Comparison of ENCODE assay signal across 31 cellular contexts in the genomic region with DNA sequence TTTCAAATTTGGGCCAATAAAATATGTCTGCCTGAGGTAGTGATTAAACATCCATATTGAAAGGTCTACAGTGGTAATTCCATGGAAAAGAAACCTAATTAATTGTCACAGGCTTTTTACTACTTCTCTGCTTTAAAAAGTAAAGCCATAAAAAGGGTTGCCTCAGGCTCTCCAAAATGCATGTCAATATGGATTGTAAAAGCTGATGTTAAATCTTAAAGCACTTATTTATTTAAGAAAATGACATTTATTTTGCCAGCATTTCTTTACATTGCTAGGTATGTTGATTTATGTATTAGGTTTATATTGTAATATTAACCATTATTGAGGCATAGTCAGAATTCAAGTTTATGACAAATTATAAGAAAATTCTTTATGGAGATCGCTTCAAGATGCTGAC.
"Had no signal": no experiment of that assay in that cellular context is flagged by ENCODE, and none has a peak within 500 bp of the region (broad histone marks: within the 10 kb centered on the region; RNA-seq: fewer than 3 reads in every experiment).

No MANE protein-coding gene starts in this region.

- DNase-seq: activated B cell treated with CpG ODN at 0.5 μM for 24 hours; activated CD4-positive, alpha-beta memory T cell treated with anti-CD3 and anti-CD28 coated beads for 36 hours; activated CD4-positive, alpha-beta T cell treated with anti-CD3 and anti-CD28 coated beads for 4 hours; activated CD4-positive, alpha-beta T cell treated with anti-CD3 and anti-CD28 coated beads, Interleukin-2, amount 10 ng/mL, durations not matched to agents 24 days and 14 days; activated CD4-positive, alpha-beta T cell treated with anti-CD3 and anti-CD28 coated beads, Interleukin-2, amount 50 U/mL, for 1 hour; activated CD4-positive, alpha-beta T cell treated with anti-CD3 and anti-CD28 coated beads, Interleukin-2, amount 50 U/mL, for 4 hours; activated CD4-positive, CD25-positive, alpha-beta regulatory T cell treated with anti-CD3 and anti-CD28 coated beads, Interleukin-2, amount 50 U/mL, for 72 hours; activated CD8-positive, alpha-beta memory T cell treated with anti-CD3 and anti-CD28 coated beads, Interleukin-2, amount 50 U/mL, for 4 hours; activated CD8-positive, alpha-beta T cell treated with anti-CD3 and anti-CD28 coated beads for 36 hours; activated effector memory CD4-positive, alpha-beta T cell treated with anti-CD3 and anti-CD28 coated beads, Interleukin-2, amount 50 U/mL, for 16 hours; activated gamma-delta T cell treated with Interleukin-2 at 50 U/mL for 16 hours; activated naive CD4-positive, alpha-beta T cell; activated naive CD4-positive, alpha-beta T cell treated with anti-CD3 and anti-CD28 coated beads for 36 hours; activated naive CD4-positive, alpha-beta T cell treated with anti-CD3 and anti-CD28 coated beads, Interleukin-2, amount 50 U/mL, for 16 hours; activated naive CD8-positive, alpha-beta T cell treated with anti-CD3 and anti-CD28 coated beads for 36 hours; activated T-cell treated with anti-CD3 and anti-CD28 coated beads for 4 hours; activated T-cell treated with anti-CD3 and anti-CD28 coated beads, Interleukin-2, amount 50 U/mL, for 1 hour; activated T-cell treated with anti-CD3 and anti-CD28 coated beads, Interleukin-2, amount 50 U/mL, for 4 hours; activated T-cell treated with anti-CD3 and anti-CD28 coated beads, Interleukin-2, amount 50 U/mL, for 72 hours; adrenal gland; amniotic stem cell; aorta; body of pancreas; brain microvascular endothelial cell; central memory CD4-positive, alpha-beta T cell; T-helper 2 cell; T-helper 9 cell had no signal

- H3K9me3 ChIP-seq: adrenal gland, body of pancreas, breast epithelium had no signal

- H3K4me1 ChIP-seq: adrenal gland, body of pancreas, breast epithelium had no signal

- H3K27me3 ChIP-seq: adrenal gland, body of pancreas, brain microvascular endothelial cell, breast epithelium had no signal

- H3K36me3 ChIP-seq: adrenal gland, brain microvascular endothelial cell, breast epithelium had no signal

- ATAC-seq: activated CD8-positive, alpha-beta T cell treated with anti-CD3 and anti-CD28 coated beads for 36 hours; activated naive CD4-positive, alpha-beta T cell treated with anti-CD3 and anti-CD28 coated beads, Interleukin-2, amount 50 U/mL, for 72 hours; activated T-cell treated with anti-CD3 and anti-CD28 coated beads, Interleukin-2, amount 50 U/mL, for 4 hours; activated T-cell treated with anti-CD3 and anti-CD28 coated beads, Interleukin-2, amount 50 U/mL, for 72 hours; activated T-helper 17 cell treated with anti-CD3 and anti-CD28 coated beads, Interleukin-2, amount 50 U/mL, for 72 hours; body of pancreas had no signal

- H3K4me3 ChIP-seq: adrenal gland, body of pancreas, breast epithelium had no signal

- H3K27ac ChIP-seq: adrenal gland, body of pancreas, brain microvascular endothelial cell, breast epithelium, VCaP had no signal
